16 cellular contexts compared by ENCODE assay signal in genomic region chr14:69632752-69633151, GRCh38. TPM values are rescaled to one million over a fixed set of nuclear protein-coding genes. Genes with fewer than 3 reads are reported as not detected.
DNase-seq lines count a peak whose midpoint lies in the region; ATAC-seq, FAIRE-seq and TF ChIP-seq lines count a peak whose summit lies in the region.
"Had no signal": no experiment of that assay in that cellular context is flagged by ENCODE, and none has a peak within 500 bp of the region (broad histone marks: within the 10 kb centered on the region; RNA-seq: fewer than 3 reads in every experiment).

No MANE protein-coding gene starts in this region.

- H2BK15ac ChIP-seq in IMR-90 (ENCODE audit: low read depth, low read length): peak overlapping the region; percentile 83

- POLR2A ChIA-PET in IMR-90 (lab: Charles Lee; ENCODE audit: unreplicated experiment) (no interaction called here), endothelial cell of umbilical vein (lab: Charles Lee) (no interaction called here)

- H3K4ac ChIP-seq in IMR-90 (ENCODE audit: low read depth, low read length): peak overlapping the region; percentile 98

- peaks cover 51% of the 10 kb centered on the region for H3K79me2 ChIP-seq in endothelial cell of umbilical vein (ENCODE audit: control insufficient read depth, insufficient read depth, low read length)

- H3K4me1 ChIP-seq in IMR-90 (ENCODE audit: control insufficient read depth, insufficient read depth, low read length) (peaks cover 55% of the 10 kb centered on the region), endothelial cell of umbilical vein (ENCODE audit: control insufficient read depth, extremely low read depth, insufficient read depth, low read length) (peaks cover 24% of the 10 kb centered on the region), skeletal muscle tissue (ENCODE audit: control insufficient read depth in 3 of 3, insufficient read depth in 3 of 3, low read length in 3 of 3) (peaks cover 70 to 89% (median 84%) of the 10 kb centered on the region in 3 donors), tibial artery (peaks cover 0 to 100% (median 78%) of the 10 kb centered on the region in 4 donors), gastroesophageal sphincter (peaks cover 36 to 98% (median 73%) of the 10 kb centered on the region in 3 donors)

- 71% methylated on average over 1 of the region's 5 CpGs; no CpG with 5 or more reads in 1 of the 2 experiments for WGBS in IMR-90 (ENCODE audit: extremely low coverage in 2 of 2, insufficient read length in 1 of 2), 2 experiments
- 75 to 83% methylated on average over 5 of the region's 5 CpGs for WGBS in gastroesophageal sphincter (ENCODE audit: low coverage in 1 of 2), 2 donors

- CTCF ChIA-PET in IMR-90 (lab: Yijun Ruan, JAX) (no interaction called here), endothelial cell of umbilical vein (lab: Charles Lee) (interaction anchor here (0.5 to 1.1 kb wide), 2 partner anchors 21 to 28 kb away, joined by 3 read pairs; no protein-coding TSS in a partner anchor)

- TF ChIP-seq CTCF in IMR-90 (conservative IDR thresholded peaks at IDR 0.05; ENCODE audit: low read depth, low read length) (no peak), endothelial cell of umbilical vein (IDR thresholded peaks at IDR 0.05; ENCODE audit: extremely low read depth in 1 of 2, insufficient read depth in 1 of 2, low read depth in 1 of 2, low read length in 2 of 2) (no peak), tibial artery (IDR thresholded peaks at IDR 0.05) (no peak), gastroesophageal sphincter (IDR thresholded peaks at IDR 0.05) (no peak)

- H3K4me3 ChIP-seq in IMR-90 (ENCODE audit: insufficient read depth, low read depth, low read length) (no peak overlapping the region), endothelial cell of umbilical vein (replicated peaks in 1 of 3; ENCODE audit: insufficient read depth in 1 of 3, low read depth in 1 of 3, low read length in 3 of 3) (no peak overlapping the region), skeletal muscle tissue (ENCODE audit: low read length in 3 of 3) (no peak overlapping the region), tibial artery (no peak overlapping the region), gastroesophageal sphincter (no peak overlapping the region)
- H3K4me3 ChIP-seq: thoracic aorta had no signal

- H4K20me1 ChIP-seq in IMR-90 (ENCODE audit: insufficient read depth, low read length) (peaks cover 34% of the 10 kb centered on the region), endothelial cell of umbilical vein (replicated peaks; ENCODE audit: control insufficient read depth, extremely low read depth, insufficient read depth, low read length) (peaks cover 7% of the 10 kb centered on the region)

- in situ Hi-C loops in IMR-90 (cut with MboI; ENCODE audit: low sequenced_read_pairs): no loop called here

- H3K9me1 ChIP-seq in IMR-90 (ENCODE audit: insufficient read depth, low read length) (peaks cover 48% of the 10 kb centered on the region), endothelial cell of umbilical vein (replicated peaks; ENCODE audit: control insufficient read depth, extremely low read depth, insufficient read depth, low read length) (no peaks in the 10 kb centered on the region)

- H3K9me3 ChIP-seq in IMR-90 (ENCODE audit: control insufficient read depth, insufficient read depth, low read length) (no peaks in the 10 kb centered on the region), endothelial cell of umbilical vein (replicated peaks; ENCODE audit: control insufficient read depth, insufficient read depth, low read length) (no peaks in the 10 kb centered on the region), skeletal muscle tissue (ENCODE audit: control insufficient read depth in 3 of 3, low read length in 3 of 3) (no peaks in the 10 kb centered on the region), tibial artery (no peaks in the 10 kb centered on the region), gastroesophageal sphincter (no peaks in the 10 kb centered on the region)
- H3K9me3 ChIP-seq: thoracic aorta had no signal

- peak overlapping the region; percentile 91 for H2AK5ac ChIP-seq in IMR-90 (ENCODE audit: low read depth, low read length)

- peaks cover 62% of the 10 kb centered on the region for H3K36me3 Mint-ChIP-seq in activated T-cell treated with anti-CD3 and anti-CD28 coated beads, Interleukin-2, amount 50 U/mL, for 24 hours (ENCODE audit: low read depth)

- H3K9ac ChIP-seq in IMR-90 (ENCODE audit: low read depth, low read length): peak overlapping the region; percentile 81; the same call in 1 of the 2 replicates
- no peak overlapping the region for H3K9ac ChIP-seq in endothelial cell of umbilical vein (replicated peaks; ENCODE audit: extremely low read depth, insufficient read depth, low read length)
- H3K9ac ChIP-seq in skeletal muscle tissue (ENCODE audit: low read depth in 1 of 3, low read length in 3 of 3): peak overlapping the region in 1 of 3 donors; percentile 4

- peak overlapping the region; percentile 20 for H2AK9ac ChIP-seq in IMR-90 (replicated peaks; ENCODE audit: low read depth, low read length, poor library complexity)

- no peak overlapping the region for H2AFZ ChIP-seq in IMR-90 (replicated peaks; ENCODE audit: low read length, poor library complexity)
- no peak overlapping the region for H2AFZ ChIP-seq in endothelial cell of umbilical vein (ENCODE audit: low read depth, low read length)

- no peak for DNase-seq in activated T-cell treated with anti-CD3 and anti-CD28 coated beads, Interleukin-2, amount 50 U/mL, for 24 hours
- DNase-seq in activated T-cell treated with anti-CD3 and anti-CD28 coated beads, Interleukin-2, amount 50 U/mL, for 1 hour: no peak
- DNase-seq in IMR-90 (no peak), endothelial cell of umbilical vein (ENCODE audit: low read depth, low spot score) (peak; percentile 43), tibial artery (no peak)
- DNase-seq: head of caudate nucleus, left colon, nucleus accumbens had no signal

- H2BK5ac ChIP-seq in IMR-90 (ENCODE audit: low read depth, low read length, poor library complexity, severe bottlenecking): peak overlapping the region; percentile 99

- peak overlapping the region; percentile 81 for H3K27ac ChIP-seq in IMR-90 (ENCODE audit: insufficient read depth, low read length)
- H3K27ac ChIP-seq in endothelial cell of umbilical vein (ENCODE audit: insufficient read depth, low read depth, low read length): no peak overlapping the region
- peak overlapping the region; percentile 56 for H3K27ac ChIP-seq in skeletal muscle tissue (ENCODE audit: low read depth, low read length)
- H3K27ac ChIP-seq in tibial artery: peak overlapping the region in 1 of 2 donors; percentile 12
- H3K27ac ChIP-seq in gastroesophageal sphincter: no peak overlapping the region
- H3K27ac ChIP-seq: epithelial cell of prostate, thoracic aorta, VCaP had no signal

- peak overlapping the region; percentile 97 for H4K91ac ChIP-seq in IMR-90 (ENCODE audit: insufficient read depth, low read depth, low read length)

- H3K36me3 ChIP-seq in IMR-90 (ENCODE audit: control insufficient read depth, insufficient read depth, low read length) (no peaks in the 10 kb centered on the region), endothelial cell of umbilical vein (ENCODE audit: control insufficient read depth in 2 of 2, extremely low read depth in 1 of 2, insufficient read depth in 2 of 2, low read length in 2 of 2) (no peaks in the 10 kb centered on the region), skeletal muscle tissue (ENCODE audit: control insufficient read depth in 3 of 3, insufficient read depth in 3 of 3, low read length in 3 of 3) (no peaks in the 10 kb centered on the region), tibial artery (no peaks in the 10 kb centered on the region), gastroesophageal sphincter (no peaks in the 10 kb centered on the region)
- H3K36me3 ChIP-seq: thoracic aorta had no signal

- H3K27me3 Mint-ChIP-seq in activated T-cell treated with anti-CD3 and anti-CD28 coated beads, Interleukin-2, amount 50 U/mL, for 24 hours: no peaks in the 10 kb centered on the region

- H3K14ac ChIP-seq in IMR-90 (replicated peaks; ENCODE audit: low read depth, low read length): peak overlapping the region; percentile 87

- dilution Hi-C loops in IMR-90 (cut with HindIII; ENCODE audit: low sequenced_read_pairs, unreplicated experiment) (no loop called here), endothelial cell of umbilical vein (cut with MboI; ENCODE audit: extremely low pct_ligation_motif_present, low sequenced_read_pairs) (no loop called here)

- no peak for FAIRE-seq in endothelial cell of umbilical vein (lab: Jason Lieb, UNC)

- intact Hi-C loops in IMR-90 (cut with micrococcal nuclease): no loop called here
- intact Hi-C loops in endothelial cell of umbilical vein (cut with micrococcal nuclease): no loop called here
- intact Hi-C loops in tibial artery (cut with DNase I; ENCODE audit: low total_unique reads): no loop called here

- no peak for TF ChIP-seq EP300 in gastroesophageal sphincter (IDR thresholded peaks at IDR 0.05)

- no peak for TF ChIP-seq POLR2A in IMR-90 (IDR thresholded peaks at IDR 0.05; ENCODE audit: low read depth, low read length)
- TF ChIP-seq POLR2A in endothelial cell of umbilical vein (IDR thresholded peaks at IDR 0.05; ENCODE audit: low read depth, low read length): no peak
- no peak for TF ChIP-seq POLR2A in gastroesophageal sphincter (IDR thresholded peaks at IDR 0.05)

- no peak overlapping the region for H3K4me3 Mint-ChIP-seq in activated T-cell treated with anti-CD3 and anti-CD28 coated beads, Interleukin-2, amount 50 U/mL, for 24 hours

- H3K27ac Mint-ChIP-seq in activated T-cell treated with anti-CD3 and anti-CD28 coated beads, Interleukin-2, amount 50 U/mL, for 24 hours: peak overlapping the region; percentile 44

- peak overlapping the region; percentile 98; the same call in 1 of the 2 replicates for H4K5ac ChIP-seq in IMR-90 (ENCODE audit: low read depth, low read length)

- H2BK120ac ChIP-seq in IMR-90 (ENCODE audit: low read depth, low read length): peak overlapping the region; percentile 98

- H4K8ac ChIP-seq in IMR-90 (ENCODE audit: low read depth in 2 of 2, low read length in 2 of 2): peak overlapping the region; percentile 59 to 84; a peak in 3 of 4 replicates

- peak overlapping the region; percentile 94 for H3K23ac ChIP-seq in IMR-90 (ENCODE audit: low read depth, low read length)

- peaks cover 27 to 88% of the 10 kb centered on the region in 2 experiments for H3K79me1 ChIP-seq in IMR-90 (ENCODE audit: low read depth in 1 of 2, low read length in 2 of 2)

- ATAC-seq in IMR-90 (ENCODE audit: low read depth) (no peak), HG03045 (IDR thresholded peaks at IDR 0.05; ENCODE audit: unreplicated experiment) (no peak), gastroesophageal sphincter (no peak)
- ATAC-seq: left colon had no signal

- no peak for TF ChIP-seq RAD21 in IMR-90 (IDR thresholded peaks at IDR 0.05; ENCODE audit: low read length)

- peak overlapping the region; percentile 95 for H2BK20ac ChIP-seq in IMR-90 (ENCODE audit: low read depth, low read length)

- no peak overlapping the region for H3K4me2 ChIP-seq in IMR-90 (ENCODE audit: low read depth, low read length)
- H3K4me2 ChIP-seq in endothelial cell of umbilical vein (ENCODE audit: insufficient read depth, low read length): no peak overlapping the region

- peaks cover 99% of the 10 kb centered on the region for H3K4me1 Mint-ChIP-seq in activated T-cell treated with anti-CD3 and anti-CD28 coated beads, Interleukin-2, amount 50 U/mL, for 24 hours (ENCODE audit: low read depth)

- H3K27me3 ChIP-seq in IMR-90 (ENCODE audit: control insufficient read depth, insufficient read depth, low read length) (no peaks in the 10 kb centered on the region), endothelial cell of umbilical vein (ENCODE audit: control insufficient read depth in 2 of 2, insufficient read depth in 2 of 2, low read length in 2 of 2) (no peaks in the 10 kb centered on the region), skeletal muscle tissue (ENCODE audit: control insufficient read depth in 3 of 3, insufficient read depth in 3 of 3, low read length in 3 of 3) (no peaks in the 10 kb centered on the region), tibial artery (no peaks in the 10 kb centered on the region), gastroesophageal sphincter (no peaks in the 10 kb centered on the region)

- peak overlapping the region; percentile 99 for H3K18ac ChIP-seq in IMR-90 (ENCODE audit: low read depth, low read length)

- peak overlapping the region; percentile 85 for H3K56ac ChIP-seq in IMR-90 (ENCODE audit: extremely low read depth, insufficient read depth, low read length)

- no TSS peak for BruUV-seq in IMR-90 (replicated peaks; lab: Mats Ljungman, UMichigan)
- no TSS peak for BruUV-seq in endothelial cell of umbilical vein (replicated peaks; lab: Mats Ljungman, UMichigan)

- no peaks in the 10 kb centered on the region for H3K9me3 Mint-ChIP-seq in activated T-cell treated with anti-CD3 and anti-CD28 coated beads, Interleukin-2, amount 50 U/mL, for 24 hours

RNA-seq across cellular contexts. Expression of gene SUSD6, which starts 21.4 kb away (rescaled TPM):
- total RNA-seq in IMR-90 (2012; rRNA removed): 2.3 and 2.5 TPM in 2 replicates
- 10.1 and 10.4 TPM in 2 replicates for polyA plus RNA-seq in IMR-90 (2012; rRNA removed)
- 5.9 and 7.7 TPM in 2 replicates for polyA plus RNA-seq in IMR-90 (2012; cell fraction: cytosol; rRNA removed)
- 21.8 and 29.0 TPM in 2 replicates for polyA plus RNA-seq in IMR-90 (2012; cell fraction: nucleus; rRNA removed; ENCODE audit: low replicate concordance)
- total RNA-seq in endothelial cell of umbilical vein: 19.5 and 29.0 TPM in 2 replicates
- 11.7 and 13.4 TPM in 2 replicates for polyA plus RNA-seq in endothelial cell of umbilical vein
- 11.3 and 11.6 TPM in 2 replicates for polyA plus RNA-seq in endothelial cell of umbilical vein (2011; cell fraction: cytosol; rRNA removed)
- polyA plus RNA-seq in endothelial cell of umbilical vein (2011; cell fraction: nucleus; rRNA removed): 51.7 and 52.3 TPM in 2 replicates
- polyA plus RNA-seq in endothelial cell of umbilical vein (2012): 11.8 and 15.6 TPM in 2 replicates
- 26.7 and 32.1 TPM in 2 replicates for polyA minus RNA-seq in endothelial cell of umbilical vein
- polyA minus RNA-seq in endothelial cell of umbilical vein (2011; cell fraction: cytosol; rRNA and poly(A)+ RNA removed): 4.3 TPM
- polyA minus RNA-seq in endothelial cell of umbilical vein (2011; cell fraction: nucleus; rRNA and poly(A)+ RNA removed): 26.3 and 27.4 TPM in 2 replicates
- 10.4 TPM for total RNA-seq in skeletal muscle tissue
- total RNA-seq in gastroesophageal sphincter: 10 to 100 TPM; 24.4 to 40.6 (median 38.5) TPM

RNA-seq across cellular contexts. Expression of gene CCDC177, which starts 58.1 kb away (rescaled TPM):
- total RNA-seq in IMR-90 (2012; rRNA removed) (not detected in 2 replicates), endothelial cell of umbilical vein (not detected in 2 replicates), skeletal muscle tissue (not detected), gastroesophageal sphincter (not detected)
- polyA plus RNA-seq in IMR-90 (2012; rRNA removed) (not detected in 2 replicates), endothelial cell of umbilical vein (not detected in 2 replicates)
- polyA plus RNA-seq in IMR-90 (2012; cell fraction: cytosol; rRNA removed): not detected in 2 replicates
- polyA plus RNA-seq in IMR-90 (2012; cell fraction: nucleus; rRNA removed; ENCODE audit: low replicate concordance): not detected in 2 replicates
- not detected in 2 replicates for polyA plus RNA-seq in endothelial cell of umbilical vein (2011; cell fraction: cytosol; rRNA removed)
- polyA plus RNA-seq in endothelial cell of umbilical vein (2011; cell fraction: nucleus; rRNA removed): not detected in 2 replicates
- not detected in 2 replicates for polyA plus RNA-seq in endothelial cell of umbilical vein (2012)
- not detected in 2 replicates for polyA minus RNA-seq in endothelial cell of umbilical vein
- 0.51 TPM for polyA minus RNA-seq in endothelial cell of umbilical vein (2011; cell fraction: cytosol; rRNA and poly(A)+ RNA removed)
- polyA minus RNA-seq in endothelial cell of umbilical vein (2011; cell fraction: nucleus; rRNA and poly(A)+ RNA removed): not detected in 2 replicates
- total RNA-seq: HT1080, left colon, thoracic aorta had no signal
- polyA plus RNA-seq: AG04450 had no signal

Comparison
In these comparisons a context has a peak if more than half of its experiments do, and no peak if none do; other contexts are left out.
1. H3K27ac ChIP-seq: peak in IMR-90 (single experiment) and skeletal muscle tissue (single experiment); none in endothelial cell of umbilical vein (single experiment) and gastroesophageal sphincter (0 of 4).